In genomic region chr7:113270790-113271189, GRCh38 we compare ENCODE assay signal across 27 cellular contexts.
DNase-seq lines count a peak whose midpoint lies in the region; ATAC-seq, FAIRE-seq and TF ChIP-seq lines count a peak whose summit lies in the region.
"Had no signal": no experiment of that assay in that cellular context is flagged by ENCODE, and none has a peak within 500 bp of the region (broad histone marks: within the 10 kb centered on the region; RNA-seq: fewer than 3 reads in every experiment).

No MANE protein-coding gene starts in this region.

- no peaks in the 10 kb centered on the region for H3K4me1 ChIP-seq in endodermal cell (ENCODE audit: control insufficient read depth, insufficient read depth, low read length)
- H3K4me1 ChIP-seq in pancreas, result no peaks in the 10 kb centered on the region
- H3K4me1 ChIP-seq: A549; BLaER1 treated with 17β-estradiol and CSF1 and Interleukin-3, amounts not matched to agents 10 nM and 100 nM had no signal

- H3K27me3 Mint-ChIP-seq in endodermal cell (ENCODE audit: insufficient read depth), result peaks cover 3% of the 10 kb centered on the region
- H3K27me3 Mint-ChIP-seq: B cell; CD4-positive, alpha-beta memory T cell; CD8-positive, alpha-beta memory T cell had no signal

- H3K9ac ChIP-seq in endodermal cell (ENCODE audit: extremely low read depth, low read length, poor library complexity, severe bottlenecking), result no peak overlapping the region
- H3K9ac ChIP-seq: BLaER1 treated with 17β-estradiol and CSF1 and Interleukin-3, amounts not matched to agents 10 nM and 100 nM had no signal

- no peaks in the 10 kb centered on the region for H3K27me3 ChIP-seq in endodermal cell (ENCODE audit: control insufficient read depth, insufficient read depth, low read length, poor library complexity, severe bottlenecking)
- H3K27me3 ChIP-seq in pancreas, result no peaks in the 10 kb centered on the region
- H3K27me3 ChIP-seq: BLaER1 treated with 17β-estradiol and CSF1 and Interleukin-3, amounts not matched to agents 10 nM and 100 nM had no signal

- no peaks in the 10 kb centered on the region for H3K4me1 Mint-ChIP-seq in endodermal cell
- H3K4me1 Mint-ChIP-seq: B cell; CD14-positive monocyte; CD4-positive, alpha-beta memory T cell; CD4-positive, CD25-positive, alpha-beta regulatory T cell; CD8-positive, alpha-beta memory T cell had no signal

- intact Hi-C loops in pancreas (cut with DNase I), result no loop called here

- TF ChIP-seq CTCF in endodermal cell (conservative IDR thresholded peaks at IDR 0.05), result no peak
- TF ChIP-seq CTCF in pancreas (IDR thresholded peaks at IDR 0.05), result no peak

- H3K27ac Mint-ChIP-seq in endodermal cell, result no peak overlapping the region
- H3K27ac Mint-ChIP-seq: B cell; CD14-positive monocyte; CD4-positive, alpha-beta memory T cell; CD4-positive, CD25-positive, alpha-beta regulatory T cell; CD8-positive, alpha-beta memory T cell had no signal

- no peak overlapping the region for H3K4me3 Mint-ChIP-seq in endodermal cell
- H3K4me3 Mint-ChIP-seq: B cell; CD14-positive monocyte; CD4-positive, alpha-beta memory T cell; CD4-positive, CD25-positive, alpha-beta regulatory T cell; CD8-positive, alpha-beta memory T cell had no signal

- ATAC-seq in pancreas, result no peak
- ATAC-seq in GM18519 (IDR thresholded peaks at IDR 0.05; ENCODE audit: low FRiP score, unreplicated experiment), result no peak
- ATAC-seq: A549, GM12878 had no signal

- H3K9me3 ChIP-seq in endodermal cell (ENCODE audit: control insufficient read depth, low read length) (peaks cover 69% of the 10 kb centered on the region), pancreas (no peaks in the 10 kb centered on the region)
- H3K9me3 ChIP-seq: A549 had no signal

- DNase-seq in endodermal cell (no peak), pancreas (no peak), islet precursor cell (no peak), C1 segment of cervical spinal cord (lab: John Stamatoyannopoulos, UW) (no peak)
- DNase-seq: 8988T; AML-193; CD4-positive, alpha-beta memory T cell; CD4-positive, CD25-positive, alpha-beta regulatory T cell; CD8-positive, alpha-beta memory T cell; COR-L47; DMS 273 treated with DMSO at 0.1 percent for 48 hours; DMS153; DMS53; DMS79; DND-41; EL; GF-D8 had no signal

- WGBS in endodermal cell (ENCODE audit: insufficient coverage in 1 of 2, insufficient read length in 1 of 2), 2 experiments, result 75 to 90% methylated on average over 1 to 2 of the region's 2 CpGs
- 68 to 84% methylated on average over 2 of the region's 2 CpGs for WGBS in pancreas, 2 donors

- H3K4me3 ChIP-seq in endodermal cell (ENCODE audit: low read length), result peak overlapping the region; percentile 26
- H3K4me3 ChIP-seq in pancreas, result no peak overlapping the region
- H3K4me3 ChIP-seq: A549; BLaER1 treated with 17β-estradiol and CSF1 and Interleukin-3, amounts not matched to agents 10 nM and 100 nM; GM12878 had no signal

- H3K36me3 ChIP-seq in endodermal cell (ENCODE audit: control insufficient read depth, insufficient read depth, low read length) (no peaks in the 10 kb centered on the region), pancreas (no peaks in the 10 kb centered on the region)
- H3K36me3 ChIP-seq: BLaER1 treated with 17β-estradiol and CSF1 and Interleukin-3, amounts not matched to agents 10 nM and 100 nM had no signal

- H3K36me3 Mint-ChIP-seq in endodermal cell (ENCODE audit: low read depth), result no peaks in the 10 kb centered on the region
- H3K36me3 Mint-ChIP-seq: CD14-positive monocyte; CD4-positive, alpha-beta memory T cell; CD4-positive, CD25-positive, alpha-beta regulatory T cell; CD8-positive, alpha-beta memory T cell had no signal

- FAIRE-seq in G401.6 (lab: Jason Lieb, UNC), result peak; percentile 28
- peak; percentile 53 for FAIRE-seq in pancreas (lab: Jason Lieb, UNC)
- FAIRE-seq: A549, GM12878, GM12892, GM18507, GM19239 had no signal

- peaks cover 47% of the 10 kb centered on the region for H3K9me3 Mint-ChIP-seq in endodermal cell

- H3K27ac ChIP-seq in endodermal cell (ENCODE audit: low read depth, low read length) (no peak overlapping the region), pancreas (no peak overlapping the region)
- H3K27ac ChIP-seq: A549; BLaER1 treated with 17β-estradiol and CSF1 and Interleukin-3, amounts not matched to agents 10 nM and 100 nM had no signal
